ENCODE assay signal across 8 cellular contexts in genomic region chr2:241540766-241541561, GRCh38. TPM values are rescaled to one million over a fixed set of nuclear protein-coding genes. Genes with fewer than 3 reads are reported as not detected.
DNase-seq lines count a peak whose midpoint lies in the region; ATAC-seq lines count a peak whose summit lies in the region.

No MANE protein-coding gene starts in this region.

- H3K4me1 Mint-ChIP-seq in activated T-cell treated with anti-CD3 and anti-CD28 coated beads, Interleukin-2, amount 50 U/mL, for 24 hours (ENCODE audit: low read depth), result peaks cover 5% of the 10 kb centered on the region
- H3K4me1 Mint-ChIP-seq in naive thymus-derived CD8-positive, alpha-beta T cell, result peaks cover 0 to 6% (median 2%) of the 10 kb centered on the region in 4 donors
- H3K4me1 Mint-ChIP-seq in stimulated activated memory B cell treated with anti-CD40 and anti-IgM and Interleukin-4, amounts not matched to agents 10 μg/mL and 1 μg/mL and 100 μg/mL, for 72 hours, result peaks cover 8% of the 10 kb centered on the region

- peak; percentile 97 for ATAC-seq in esophagus mucosa
- ATAC-seq in naive thymus-derived CD8-positive, alpha-beta T cell, result peak; percentile 83 to 85
- peak; percentile 72 for ATAC-seq in stimulated activated memory B cell treated with anti-CD40 and anti-IgM and Interleukin-4, amounts not matched to agents 10 μg/mL and 1 μg/mL and 100 μg/mL, for 72 hours
- no peak for ATAC-seq in HG03442 (IDR thresholded peaks at IDR 0.05; ENCODE audit: unreplicated experiment)

- peaks cover 36% of the 10 kb centered on the region for H3K27me3 Mint-ChIP-seq in activated T-cell treated with anti-CD3 and anti-CD28 coated beads, Interleukin-2, amount 50 U/mL, for 24 hours
- peaks cover 8 to 39% (median 23%) of the 10 kb centered on the region in 5 donors for H3K27me3 Mint-ChIP-seq in naive thymus-derived CD8-positive, alpha-beta T cell
- H3K27me3 Mint-ChIP-seq in stimulated activated memory B cell treated with anti-CD40 and anti-IgM and Interleukin-4, amounts not matched to agents 10 μg/mL and 1 μg/mL and 100 μg/mL, for 72 hours, result peaks cover 32% of the 10 kb centered on the region

- DNase-seq in DMS153 treated with DMSO at 0.1 percent for 48 hours (lab: John Stamatoyannopoulos, UW; ENCODE audit: unreplicated experiment) (peak; percentile 62), NCI-H2227 treated with DMSO at 0.1 percent for 48 hours (lab: John Stamatoyannopoulos, UW) (peak; percentile 47)
- DNase-seq in activated T-cell treated with anti-CD3 and anti-CD28 coated beads, Interleukin-2, amount 50 U/mL, for 24 hours, result peak; percentile 79
- DNase-seq in naive thymus-derived CD8-positive, alpha-beta T cell, result peak; percentile 43 to 73 (median 57)
- DNase-seq in NK-92 treated with Interleukin-12 subunit alpha and Interleukin-12 subunit beta, amount 100 ng/mL, for 24 hours (lab: John Stamatoyannopoulos, UW), result no peak

- H3K9me3 Mint-ChIP-seq in activated T-cell treated with anti-CD3 and anti-CD28 coated beads, Interleukin-2, amount 50 U/mL, for 24 hours, result no peaks in the 10 kb centered on the region
- no peaks in the 10 kb centered on the region for H3K9me3 Mint-ChIP-seq in naive thymus-derived CD8-positive, alpha-beta T cell
- no peaks in the 10 kb centered on the region for H3K9me3 Mint-ChIP-seq in stimulated activated memory B cell treated with anti-CD40 and anti-IgM and Interleukin-4, amounts not matched to agents 10 μg/mL and 1 μg/mL and 100 μg/mL, for 72 hours

- no peaks in the 10 kb centered on the region for H3K36me3 Mint-ChIP-seq in activated T-cell treated with anti-CD3 and anti-CD28 coated beads, Interleukin-2, amount 50 U/mL, for 24 hours (ENCODE audit: low read depth)
- H3K36me3 Mint-ChIP-seq in naive thymus-derived CD8-positive, alpha-beta T cell, result no peaks in the 10 kb centered on the region
- H3K36me3 Mint-ChIP-seq in stimulated activated memory B cell treated with anti-CD40 and anti-IgM and Interleukin-4, amounts not matched to agents 10 μg/mL and 1 μg/mL and 100 μg/mL, for 72 hours, result no peaks in the 10 kb centered on the region

- no peak overlapping the region for H3K27ac Mint-ChIP-seq in activated T-cell treated with anti-CD3 and anti-CD28 coated beads, Interleukin-2, amount 50 U/mL, for 24 hours
- H3K27ac Mint-ChIP-seq in naive thymus-derived CD8-positive, alpha-beta T cell, result peak overlapping the region in 1 of 10 donors; percentile 43
- no peak overlapping the region for H3K27ac Mint-ChIP-seq in stimulated activated memory B cell treated with anti-CD40 and anti-IgM and Interleukin-4, amounts not matched to agents 10 μg/mL and 1 μg/mL and 100 μg/mL, for 72 hours

- peak overlapping the region; percentile 55 for H3K4me3 Mint-ChIP-seq in activated T-cell treated with anti-CD3 and anti-CD28 coated beads, Interleukin-2, amount 50 U/mL, for 24 hours
- peak overlapping the region; percentile 20 to 77 (median 69) for H3K4me3 Mint-ChIP-seq in naive thymus-derived CD8-positive, alpha-beta T cell
- H3K4me3 Mint-ChIP-seq in stimulated activated memory B cell treated with anti-CD40 and anti-IgM and Interleukin-4, amounts not matched to agents 10 μg/mL and 1 μg/mL and 100 μg/mL, for 72 hours, result peak overlapping the region; percentile 70

- POLR2A ChIA-PET in naive thymus-derived CD8-positive, alpha-beta T cell (lab: Charles Lee), result no interaction called here

RNA-seq across cellular contexts. Expression of gene BOK, which starts 17.6 kb away (rescaled TPM):
- 35.0 TPM for total RNA-seq in esophagus mucosa
- total RNA-seq in naive thymus-derived CD8-positive, alpha-beta T cell, result not detected
- polyA plus RNA-seq in naive thymus-derived CD8-positive, alpha-beta T cell, result under 1 TPM in 1 of 3 donors, not detected in 2; 0.53 TPM

RNA-seq across cellular contexts. Expression of gene STK25, which starts 32.6 kb away (rescaled TPM):
- total RNA-seq in esophagus mucosa, result 82.4 TPM
- total RNA-seq in naive thymus-derived CD8-positive, alpha-beta T cell, result 100 to 1,000 TPM; 148 to 150 TPM
- 10 to 100 TPM; 69.9 to 81.1 (median 70.1) TPM for polyA plus RNA-seq in naive thymus-derived CD8-positive, alpha-beta T cell

Comparison
In these comparisons a context has a peak if more than half of its experiments do, and no peak if none do; other contexts are left out.
1. RNA of gene BOK, which starts 17.6 kb away (total RNA-seq): 35.0 TPM in esophagus mucosa (single experiment); not detected in naive thymus-derived CD8-positive, alpha-beta T cell; every median in the first group is over 10 times any median in the second.
2. Peak in every context shown above with its lines, with median percentiles within 50 percentile points of each other: H3K4me3 Mint-ChIP-seq.